In the genomic region with DNA sequence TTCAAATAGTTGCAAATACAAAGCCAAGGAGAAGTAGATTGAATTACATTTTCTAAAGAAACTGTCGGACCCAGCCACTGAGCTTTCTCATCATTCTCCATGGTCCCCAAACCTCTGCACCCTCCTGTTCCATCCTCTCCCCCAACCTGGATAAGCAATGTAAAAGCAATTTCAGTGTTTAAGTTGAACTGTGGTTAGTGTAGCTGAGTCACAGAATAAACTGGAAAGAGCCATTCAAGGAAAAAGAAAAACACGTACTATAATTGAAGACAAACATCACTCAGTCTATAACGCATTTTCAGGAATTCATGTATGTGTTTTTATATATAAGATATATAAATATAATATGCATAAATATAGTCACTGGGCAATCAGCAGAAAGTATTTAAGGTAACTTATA, we compare ENCODE assay signal across 34 cellular contexts.
"Had no signal": no experiment of that assay in that cellular context is flagged by ENCODE, and none has a peak within 500 bp of the region (broad histone marks: within the 10 kb centered on the region; RNA-seq: fewer than 3 reads in every experiment).

No MANE protein-coding gene starts in this region.

- H3K79me2 ChIP-seq: hepatocyte had no signal

- H3K4me3 Mint-ChIP-seq: activated CD4-positive, alpha-beta T cell treated with anti-CD3 and anti-CD28 coated beads, Interleukin-2, amount 10 ng/mL, durations not matched to agents 7 days and 5 days; activated CD8-positive, alpha-beta T cell treated with anti-CD3 and anti-CD28 coated beads for 36 hours; activated naive CD8-positive, alpha-beta T cell; activated T-cell treated with anti-CD3 and anti-CD28 coated beads, Interleukin-2, amount 50 U/mL, for 4 hours; activated T-helper 17 cell treated with anti-CD3 and anti-CD28 coated beads, Interleukin-2, amount 50 U/mL, for 72 hours; effector memory CD8-positive, alpha-beta T cell; T-cell; T-helper 17 cell; T-helper 2 cell treated with Interferon-gamma antibody and Interleukin-4, amounts not matched to agents 5 μg/mL and 100 μg/mL, for 36 hours; WTC11 had no signal

- H2AFZ ChIP-seq: hepatocyte had no signal

- H3K4me1 ChIP-seq: esophagus muscularis mucosa, foreskin keratinocyte, gastrocnemius medialis, heart right ventricle had no signal

- H3K27ac Mint-ChIP-seq: activated CD4-positive, alpha-beta T cell treated with anti-CD3 and anti-CD28 coated beads, Interleukin-2, amount 10 ng/mL, durations not matched to agents 7 days and 5 days; activated CD8-positive, alpha-beta T cell treated with anti-CD3 and anti-CD28 coated beads for 36 hours; activated naive CD8-positive, alpha-beta T cell; activated T-helper 17 cell treated with anti-CD3 and anti-CD28 coated beads, Interleukin-2, amount 50 U/mL, for 72 hours; effector memory CD8-positive, alpha-beta T cell; T-cell; T-helper 17 cell; T-helper 2 cell treated with Interferon-gamma antibody and Interleukin-4, amounts not matched to agents 5 μg/mL and 100 μg/mL, for 36 hours; WTC11 had no signal

- DNase-seq: activated CD4-positive, alpha-beta T cell treated with anti-CD3 and anti-CD28 coated beads for 1 hour; activated CD4-positive, alpha-beta T cell treated with anti-CD3 and anti-CD28 coated beads for 4 hours; activated CD4-positive, alpha-beta T cell treated with anti-CD3 and anti-CD28 coated beads, Interleukin-2, amount 10 ng/mL, durations not matched to agents 7 days and 5 days; activated CD4-positive, alpha-beta T cell treated with anti-CD3 and anti-CD28 coated beads, Interleukin-2, amount 50 U/mL, for 4 hours; activated CD8-positive, alpha-beta memory T cell treated with anti-CD3 and anti-CD28 coated beads for 24 hours; activated CD8-positive, alpha-beta T cell treated with anti-CD3 and anti-CD28 coated beads for 36 hours; activated effector memory CD4-positive, alpha-beta T cell treated with Interleukin-2 at 50 U/mL for 16 hours; activated gamma-delta T cell treated with Interleukin-2 at 50 U/mL for 16 hours; activated naive CD4-positive, alpha-beta T cell treated with anti-CD3 and anti-CD28 coated beads, Interleukin-2, amount 50 U/mL, for 16 hours; activated naive CD4-positive, alpha-beta T cell treated with Interleukin-2 at 50 U/mL for 16 hours; activated T-cell treated with anti-CD3 and anti-CD28 coated beads, Interleukin-2, amount 50 U/mL, for 4 hours; amniotic stem cell; anterior cingulate cortex; brain microvascular endothelial cell; caudate nucleus; cortex of kidney; dermis blood vessel endothelial cell; effector CD4-positive, alpha-beta T cell; effector memory CD8-positive, alpha-beta T cell; erythroblast; foreskin keratinocyte; gastrocnemius medialis; glutamatergic neuron; heart right ventricle; T-cell; T-helper 17 cell; T1000 had no signal

- H3K36me3 ChIP-seq: brain microvascular endothelial cell, esophagus muscularis mucosa, gastrocnemius medialis, heart right ventricle had no signal

- H3K4me1 Mint-ChIP-seq: activated CD4-positive, alpha-beta T cell treated with anti-CD3 and anti-CD28 coated beads, Interleukin-2, amount 10 ng/mL, durations not matched to agents 7 days and 5 days; activated T-helper 17 cell treated with anti-CD3 and anti-CD28 coated beads, Interleukin-2, amount 50 U/mL, for 72 hours; T-cell; T-helper 17 cell had no signal

- H3K36me3 Mint-ChIP-seq: T-cell, WTC11 had no signal

- H3K4me2 ChIP-seq: hepatocyte had no signal

- H3K27ac ChIP-seq: brain microvascular endothelial cell, esophagus muscularis mucosa, foreskin keratinocyte, gastrocnemius medialis, heart right ventricle, hepatocyte, VCaP had no signal

- H3K27me3 Mint-ChIP-seq: activated CD4-positive, alpha-beta T cell treated with anti-CD3 and anti-CD28 coated beads, Interleukin-2, amount 10 ng/mL, durations not matched to agents 7 days and 5 days; activated naive CD8-positive, alpha-beta T cell; activated T-helper 17 cell treated with anti-CD3 and anti-CD28 coated beads, Interleukin-2, amount 50 U/mL, for 72 hours; T-cell had no signal

- H3K9me3 Mint-ChIP-seq: activated CD8-positive, alpha-beta T cell treated with anti-CD3 and anti-CD28 coated beads for 36 hours; activated T-cell treated with anti-CD3 and anti-CD28 coated beads, Interleukin-2, amount 50 U/mL, for 4 hours; activated T-helper 17 cell treated with anti-CD3 and anti-CD28 coated beads, Interleukin-2, amount 50 U/mL, for 72 hours; effector memory CD8-positive, alpha-beta T cell; T-cell; T-helper 2 cell treated with Interferon-gamma antibody and Interleukin-4, amounts not matched to agents 5 μg/mL and 100 μg/mL, for 36 hours; WTC11 had no signal

- H3K4me3 ChIP-seq: esophagus muscularis mucosa, gastrocnemius medialis, heart right ventricle, hepatocyte had no signal

- H3K27me3 ChIP-seq: brain microvascular endothelial cell, esophagus muscularis mucosa, foreskin keratinocyte, gastrocnemius medialis, heart right ventricle, hepatocyte had no signal

- H3K9me3 ChIP-seq: gastrocnemius medialis had no signal
